In the genomic region with DNA sequence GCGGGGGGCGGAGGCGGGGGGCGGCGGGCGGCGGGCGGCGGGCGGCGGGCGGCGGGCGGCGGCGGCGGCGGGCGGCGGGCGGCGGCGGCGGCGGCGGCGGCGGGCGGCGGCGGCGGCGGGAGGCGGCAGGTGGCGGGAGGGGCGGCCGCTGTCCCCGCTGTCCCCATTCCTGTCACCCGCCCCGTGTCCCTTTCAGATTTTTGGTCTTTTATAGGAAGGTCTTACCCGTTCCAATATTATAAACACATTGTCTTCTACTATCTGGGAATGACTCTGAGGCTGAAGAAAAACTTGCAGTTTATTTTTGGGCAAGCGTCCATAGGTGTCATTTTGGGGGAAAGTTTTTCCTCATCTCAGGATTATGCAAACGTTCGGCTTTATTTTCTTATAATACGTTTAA, we compare ENCODE assay signal across 1 cellular context.
TF ChIP-seq lines count a peak whose summit lies in the region.

No MANE protein-coding gene starts in this region.

TF ChIP-seq in GM23338, 12 proteins besides CTCF, POLR2A, EP300 and RAD21 (continued from another document):
- no peak for TF ChIP-seq ZNF462 (CRISPR knock-in tag; IDR thresholded peaks at IDR 0.05)
- no peak for TF ChIP-seq NANOG (IDR thresholded peaks at IDR 0.05; ENCODE audit: borderline replicate concordance)
- no peak for TF ChIP-seq EZH2 (IDR thresholded peaks at IDR 0.05; ENCODE audit: low read depth, unreplicated experiment)
